Comparison of ENCODE assay signal across 10 cellular contexts in the genomic region with DNA sequence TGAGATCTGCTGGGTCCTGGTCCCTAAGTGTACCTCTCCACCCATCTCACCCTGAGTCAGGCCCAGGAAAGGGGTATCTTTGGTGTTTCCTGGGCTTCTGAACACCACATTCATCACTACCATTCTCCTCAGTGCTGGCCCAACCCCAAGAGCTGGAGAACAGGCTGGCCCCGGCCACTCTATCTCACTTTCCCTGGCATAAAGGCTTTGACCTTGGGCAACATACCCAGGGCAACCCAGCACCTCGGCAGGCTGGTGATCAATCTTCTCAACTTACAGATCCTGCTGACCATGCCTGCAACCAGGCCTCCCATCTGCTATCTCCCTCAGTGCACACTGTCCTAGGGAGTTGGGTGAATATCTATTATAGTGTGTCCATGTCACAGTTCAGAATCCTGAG. TPM values are rescaled to one million over a fixed set of nuclear protein-coding genes. Genes with fewer than 3 reads are reported as not detected.
DNase-seq lines count a peak whose midpoint lies in the region; ATAC-seq, FAIRE-seq and TF ChIP-seq lines count a peak whose summit lies in the region.
"Had no signal": no experiment of that assay in that cellular context is flagged by ENCODE, and none has a peak within 500 bp of the region (broad histone marks: within the 10 kb centered on the region; RNA-seq: fewer than 3 reads in every experiment).

No MANE protein-coding gene starts in this region.

- H3K9me2 ChIP-seq in HCT116 (ENCODE audit: insufficient read depth): no peaks in the 10 kb centered on the region

- H3K27ac ChIP-seq in HCT116 (ENCODE audit: low read depth, low read length): no peak overlapping the region
- H3K27ac ChIP-seq in right cardiac atrium (ENCODE audit: low read length): peak overlapping the region; percentile 93

- no peaks in the 10 kb centered on the region for H3K27me3 Mint-ChIP-seq in activated T-helper 2 cell treated with anti-CD3 and anti-CD28 coated beads, Interferon-gamma antibody, Interleukin-2, Interleukin-4, amounts not matched to agents 10 μg/mL and 5 μg/mL and 100 μg/mL, durations not matched to agents 14 hours and 24 hours and 36 hours (ENCODE audit: low read depth)
- H3K27me3 Mint-ChIP-seq in stimulated activated memory B cell treated with anti-CD40 and anti-IgM and Interleukin-4, amounts not matched to agents 10 μg/mL and 1 μg/mL and 100 μg/mL, for 72 hours: no peaks in the 10 kb centered on the region

- H3K36me3 ChIP-seq in HCT116 (ENCODE audit: control insufficient read depth in 1 of 2, insufficient read depth in 2 of 2, low read length in 2 of 2): no peaks in the 10 kb centered on the region

- peak overlapping the region; percentile 99 for H3K4me2 ChIP-seq in HCT116 (ENCODE audit: low read length)

- H3K27ac Mint-ChIP-seq in activated T-helper 2 cell treated with anti-CD3 and anti-CD28 coated beads, Interferon-gamma antibody, Interleukin-2, Interleukin-4, amounts not matched to agents 10 μg/mL and 5 μg/mL and 100 μg/mL, durations not matched to agents 14 hours and 24 hours and 36 hours: peak overlapping the region; percentile 97
- peak overlapping the region; percentile 92 for H3K27ac Mint-ChIP-seq in stimulated activated memory B cell treated with anti-CD40 and anti-IgM and Interleukin-4, amounts not matched to agents 10 μg/mL and 1 μg/mL and 100 μg/mL, for 72 hours

- H3K4me1 ChIP-seq in HCT116 (ENCODE audit: control insufficient read depth in 1 of 2, insufficient read depth in 2 of 2, low read length in 2 of 2) (peaks cover 66 to 85% of the 10 kb centered on the region in 2 experiments), right cardiac atrium (ENCODE audit: control insufficient read depth, insufficient read depth, low read length) (peaks cover 31% of the 10 kb centered on the region)

- TF ChIP-seq RAD21 in HCT116 (IDR thresholded peaks at IDR 0.05; ENCODE audit: low read depth): no peak

- H3K4me3 Mint-ChIP-seq in activated T-helper 2 cell treated with anti-CD3 and anti-CD28 coated beads, Interferon-gamma antibody, Interleukin-2, Interleukin-4, amounts not matched to agents 10 μg/mL and 5 μg/mL and 100 μg/mL, durations not matched to agents 14 hours and 24 hours and 36 hours (ENCODE audit: low read depth): peak overlapping the region; percentile 86
- H3K4me3 Mint-ChIP-seq in stimulated activated memory B cell treated with anti-CD40 and anti-IgM and Interleukin-4, amounts not matched to agents 10 μg/mL and 1 μg/mL and 100 μg/mL, for 72 hours: no peak overlapping the region

- DNase-seq in HCT116 (ENCODE audit: low read depth, low spot score): no peak
- no peak for DNase-seq in activated T-helper 2 cell treated with anti-CD3 and anti-CD28 coated beads, Interferon-gamma antibody, Interleukin-2, Interleukin-4, amounts not matched to agents 10 μg/mL and 5 μg/mL and 100 μg/mL, durations not matched to agents 14 hours and 24 hours and 36 hours (ENCODE audit: low spot score)
- peak in 2 of 3 donors; percentile 57 to 69 for DNase-seq in right cardiac atrium
- no peak for DNase-seq in frontal cortex (ENCODE audit: low spot score in 2 of 2)
- DNase-seq in hypothalamus (lab: John Stamatoyannopoulos, UW): no peak
- DNase-seq in stimulated activated CD4-positive, alpha-beta T cell treated with anti-CD3 and anti-CD28 coated beads, Interleukin-12 subunit alpha, Interleukin-12 subunit beta, amount 100 ng/mL, for 4 hours: no peak
- DNase-seq: KG1, NCI-H510A had no signal

- 34% methylated on average over 2 of the region's 2 CpGs for WGBS in right cardiac atrium

- no peak for TF ChIP-seq CTCF in HCT116 (IDR thresholded peaks at IDR 0.05 in 2 of 3, conservative IDR thresholded peaks at IDR 0.05 in 1 of 3; ENCODE audit: borderline replicate concordance in 1 of 3, insufficient read depth in 1 of 3, low read depth in 2 of 3, low read length in 2 of 3)

- H3K4me3 ChIP-seq in HCT116 (replicated peaks in 1 of 2; ENCODE audit: low read depth in 1 of 2, low read length in 2 of 2) (no peak overlapping the region), right cardiac atrium (ENCODE audit: low read length) (peak overlapping the region; percentile 65)

- CTCF ChIA-PET in HCT116 (lab: Charles Lee): no interaction called here

- BruUV-seq in HCT116 (replicated peaks; lab: Mats Ljungman, UMichigan): no TSS peak

- intact Hi-C loops in HCT116 (cut with micrococcal nuclease): loop anchor here (5.0 kb wide), 1 partner anchor 74 kb away; no protein-coding TSS in a partner anchor
- intact Hi-C loops in activated T-helper 2 cell treated with anti-CD3 and anti-CD28 coated beads, Interferon-gamma antibody, Interleukin-2, Interleukin-4, amounts not matched to agents 10 μg/mL and 5 μg/mL and 100 μg/mL, durations not matched to agents 14 hours and 24 hours and 36 hours (cut with micrococcal nuclease): loop anchor here (10.0 kb wide), 1 partner anchor 166 kb away; no protein-coding TSS in a partner anchor
- intact Hi-C loops in right cardiac atrium (cut with DNase I): loop anchor here in 1 of 4 donors (5.0 kb wide), 1 partner anchor 54 kb away; a partner anchor contains a TSS

- RAD21 ChIA-PET in HCT116 (lab: Charles Lee; ENCODE audit: low non-redundant PET in 1 of 2, low total read pairs in 2 of 2, uncharacterized antibody in 2 of 2, unreplicated experiment in 2 of 2): no interaction called here

- H3K79me2 ChIP-seq in HCT116 (ENCODE audit: insufficient read depth, low read length): no peaks in the 10 kb centered on the region

- H3K9me3 Mint-ChIP-seq in activated T-helper 2 cell treated with anti-CD3 and anti-CD28 coated beads, Interferon-gamma antibody, Interleukin-2, Interleukin-4, amounts not matched to agents 10 μg/mL and 5 μg/mL and 100 μg/mL, durations not matched to agents 14 hours and 24 hours and 36 hours: no peaks in the 10 kb centered on the region
- H3K9me3 Mint-ChIP-seq in stimulated activated memory B cell treated with anti-CD40 and anti-IgM and Interleukin-4, amounts not matched to agents 10 μg/mL and 1 μg/mL and 100 μg/mL, for 72 hours: no peaks in the 10 kb centered on the region

- no peak overlapping the region for H2AFZ ChIP-seq in HCT116 (ENCODE audit: low read depth, low read length, poor library complexity, severe bottlenecking)

- FAIRE-seq in frontal cortex (lab: Jason Lieb, UNC): no peak

- peaks cover 66% of the 10 kb centered on the region for H3K4me1 Mint-ChIP-seq in activated T-helper 2 cell treated with anti-CD3 and anti-CD28 coated beads, Interferon-gamma antibody, Interleukin-2, Interleukin-4, amounts not matched to agents 10 μg/mL and 5 μg/mL and 100 μg/mL, durations not matched to agents 14 hours and 24 hours and 36 hours (ENCODE audit: low read depth)
- peaks cover 94% of the 10 kb centered on the region for H3K4me1 Mint-ChIP-seq in stimulated activated memory B cell treated with anti-CD40 and anti-IgM and Interleukin-4, amounts not matched to agents 10 μg/mL and 1 μg/mL and 100 μg/mL, for 72 hours

- TF ChIP-seq POLR2A in HCT116 (IDR thresholded peaks at IDR 0.05; ENCODE audit: borderline replicate concordance, extremely low read depth, insufficient read depth, insufficient read length): no peak

- peaks cover 49% of the 10 kb centered on the region for H3K36me3 Mint-ChIP-seq in activated T-helper 2 cell treated with anti-CD3 and anti-CD28 coated beads, Interferon-gamma antibody, Interleukin-2, Interleukin-4, amounts not matched to agents 10 μg/mL and 5 μg/mL and 100 μg/mL, durations not matched to agents 14 hours and 24 hours and 36 hours (ENCODE audit: low read depth)
- H3K36me3 Mint-ChIP-seq in stimulated activated memory B cell treated with anti-CD40 and anti-IgM and Interleukin-4, amounts not matched to agents 10 μg/mL and 1 μg/mL and 100 μg/mL, for 72 hours: no peaks in the 10 kb centered on the region

- POLR2A ChIA-PET in HCT116 (lab: Charles Lee): no interaction called here

- H3K9ac ChIP-seq in HCT116 (ENCODE audit: low read length): 0 out of 2 replicates have a peak overlapping the region, but pooled peaks have one; percentile 74

- H3K9me3 ChIP-seq in HCT116 (ENCODE audit: control insufficient read depth in 1 of 2, insufficient read depth in 1 of 2, low read depth in 1 of 2, low read length in 2 of 2) (no peaks in the 10 kb centered on the region), right cardiac atrium (ENCODE audit: control insufficient read depth, low read length) (no peaks in the 10 kb centered on the region)

- no peaks in the 10 kb centered on the region for H4K20me1 ChIP-seq in HCT116 (ENCODE audit: insufficient read depth)

- ATAC-seq in HCT116 (no peak), right cardiac atrium (no peak), HG03280 (IDR thresholded peaks at IDR 0.05; ENCODE audit: unreplicated experiment) (no peak)
- ATAC-seq in stimulated activated memory B cell treated with anti-CD40 and anti-IgM and Interleukin-4, amounts not matched to agents 10 μg/mL and 1 μg/mL and 100 μg/mL, for 72 hours: no peak

- no peaks in the 10 kb centered on the region for H3K27me3 ChIP-seq in HCT116 (ENCODE audit: insufficient read depth, low read length)
- H3K27me3 ChIP-seq in right cardiac atrium (ENCODE audit: control insufficient read depth, insufficient read depth): no peaks in the 10 kb centered on the region

TF ChIP-seq in HCT116, 20 proteins besides CTCF, POLR2A, EP300 and RAD21 (continues in another document):
- TF ChIP-seq TCF7L2 (IDR thresholded peaks at IDR 0.05; ENCODE audit: borderline replicate concordance, extremely low read depth, insufficient read depth, insufficient read length) (no peak), SIN3A (IDR thresholded peaks at IDR 0.05; ENCODE audit: low read depth) (no peak)
- TF ChIP-seq, protein P1, sequence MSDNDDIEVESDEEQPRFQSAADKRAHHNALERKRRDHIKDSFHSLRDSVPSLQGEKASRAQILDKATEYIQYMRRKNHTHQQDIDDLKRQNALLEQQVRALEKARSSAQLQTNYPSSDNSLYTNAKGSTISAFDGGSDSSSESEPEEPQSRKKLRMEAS (IDR thresholded peaks at IDR 0.05): no peak

RNA-seq across cellular contexts. Expression of a gene that starts 2.1 kb away (rescaled TPM):
- total RNA-seq in HCT116 (2021; ENCODE audit: unreplicated experiment): 18.5 TPM
- polyA plus RNA-seq in HCT116 (2012): 13.5 and 14.9 TPM in 2 replicates
- total RNA-seq in activated T-helper 2 cell treated with anti-CD3 and anti-CD28 coated beads, Interferon-gamma antibody, Interleukin-2, Interleukin-4, amounts not matched to agents 10 μg/mL and 5 μg/mL and 100 μg/mL, durations not matched to agents 14 hours and 24 hours and 36 hours: 56.5 and 61.9 TPM in 2 replicates
- 10 to 100 TPM; 29.3 to 55.1 (median 34.4) TPM for total RNA-seq in right cardiac atrium
- polyA plus RNA-seq in right cardiac atrium: 36.8 TPM
- total RNA-seq in frontal cortex: 2.0 TPM

RNA-seq across cellular contexts. Expression of a gene that starts 51.6 kb away (rescaled TPM):
- total RNA-seq in HCT116 (2021; ENCODE audit: unreplicated experiment): not detected
- polyA plus RNA-seq in HCT116 (2012): 0.04 TPM in 1 of 2 replicates, not detected in the other
- total RNA-seq in activated T-helper 2 cell treated with anti-CD3 and anti-CD28 coated beads, Interferon-gamma antibody, Interleukin-2, Interleukin-4, amounts not matched to agents 10 μg/mL and 5 μg/mL and 100 μg/mL, durations not matched to agents 14 hours and 24 hours and 36 hours: 0.11 and 0.18 TPM in 2 replicates
- under 1 TPM in 3 of 4 donors, not detected in 1; 0.14 to 0.36 (median 0.24) TPM for total RNA-seq in right cardiac atrium
- 0.09 TPM for polyA plus RNA-seq in right cardiac atrium
- not detected for total RNA-seq in frontal cortex

Comparison
In these comparisons a context has a peak if more than half of its experiments do, and no peak if none do; other contexts are left out.
1. DNase-seq: peak in right cardiac atrium (2 of 3); none in HCT116 (single experiment), activated T-helper 2 cell treated with anti-CD3 and anti-CD28 coated beads, Interferon-gamma antibody, Interleukin-2, Interleukin-4, amounts not matched to agents 10 μg/mL and 5 μg/mL and 100 μg/mL, durations not matched to agents 14 hours and 24 hours and 36 hours (single experiment), frontal cortex (0 of 2), hypothalamus (0 of 51) and stimulated activated CD4-positive, alpha-beta T cell treated with anti-CD3 and anti-CD28 coated beads, Interleukin-12 subunit alpha, Interleukin-12 subunit beta, amount 100 ng/mL, for 4 hours (single experiment).